ENCODE assay signal across 8 cellular contexts in genomic region chr1:91021686-91022517, GRCh38. TPM values are rescaled to one million over a fixed set of nuclear protein-coding genes. Genes with fewer than 3 reads are reported as not detected.
DNase-seq lines count a peak whose midpoint lies in the region; ATAC-seq and TF ChIP-seq lines count a peak whose summit lies in the region.

Gene ZNF644, minus strand, starts transcription at chr1:91022035. Its CDS starts 39,682 bp downstream, at chr1:90982353.

- H3K18ac ChIP-seq in IMR-90 (ENCODE audit: low read depth, low read length), result peak within 1 kb of the TSS; percentile 57

- H3K56ac ChIP-seq in IMR-90 (ENCODE audit: extremely low read depth, insufficient read depth, low read length), result peak within 1 kb of the TSS; percentile 92

- peak within 1 kb of the TSS; percentile 91 for H2BK5ac ChIP-seq in IMR-90 (ENCODE audit: low read depth, low read length, poor library complexity, severe bottlenecking)

- H3K14ac ChIP-seq in IMR-90 (replicated peaks; ENCODE audit: low read depth, low read length), result peak within 1 kb of the TSS; percentile 97

- peak within 1 kb of the TSS; percentile 85; the same call in 2 of the 3 replicates for H2BK15ac ChIP-seq in IMR-90 (ENCODE audit: low read depth, low read length)

- TF ChIP-seq POLR2A in IMR-90 (IDR thresholded peaks at IDR 0.05; ENCODE audit: low read depth, low read length), result peak; percentile 91

- DNase-seq in DMS153 (lab: John Stamatoyannopoulos, UW), result peak; percentile 93
- DNase-seq in IMR-90, result peak; percentile 84
- DNase-seq in OCI-M2 (lab: John Stamatoyannopoulos, UW; ENCODE audit: unreplicated experiment), result peak; percentile 45
- DNase-seq in activated T-cell treated with anti-CD3 and anti-CD28 coated beads for 4 hours, result peak; percentile 81
- peak; percentile 73 for DNase-seq in epithelial cell of prostate (ENCODE audit: low read depth, low spot score)
- DNase-seq in mucosa of descending colon, result peak; percentile 89 to 93 (median 93)
- DNase-seq in stimulated activated CD8-positive, alpha-beta memory T cell treated with anti-CD3 and anti-CD28 coated beads, Interleukin-4, amount 100 ng/mL, for 24 hours (ENCODE audit: low read depth), result peak; percentile 84

- no peaks in the 10 kb centered on the region for H3K9me1 ChIP-seq in IMR-90 (ENCODE audit: insufficient read depth, low read length)

- H4K8ac ChIP-seq in IMR-90 (ENCODE audit: low read depth in 2 of 2, low read length in 2 of 2), result peak within 1 kb of the TSS; percentile 90 to 97

- H2AK9ac ChIP-seq in IMR-90 (replicated peaks; ENCODE audit: low read depth, low read length, poor library complexity), result peak within 1 kb of the TSS; percentile 97

- no peak for TF ChIP-seq RAD21 in IMR-90 (IDR thresholded peaks at IDR 0.05; ENCODE audit: low read length)

- POLR2A ChIA-PET in IMR-90 (lab: Charles Lee; ENCODE audit: unreplicated experiment), result interaction anchor here (1.0 kb wide), 1 partner anchor 9 kb away, joined by 3 read pairs; no protein-coding TSS in a partner anchor

- no peak for TF ChIP-seq CTCF in IMR-90 (conservative IDR thresholded peaks at IDR 0.05; ENCODE audit: low read depth, low read length)
- TF ChIP-seq CTCF in mucosa of descending colon (IDR thresholded peaks at IDR 0.05), result no peak

- peaks cover 0 to 27% of the 10 kb centered on the region in 2 experiments; a peak in 3 of 4 replicates for H3K79me1 ChIP-seq in IMR-90 (ENCODE audit: low read depth in 1 of 2, low read length in 2 of 2)

- peak within 1 kb of the TSS; percentile 94 for H3K4me2 ChIP-seq in IMR-90 (ENCODE audit: low read depth, low read length)

- BruUV-seq in IMR-90 (replicated peaks; lab: Mats Ljungman, UMichigan), result no TSS peak

- peak within 1 kb of the TSS; percentile 83 for H2BK20ac ChIP-seq in IMR-90 (ENCODE audit: low read depth, low read length)

- WGBS in IMR-90 (ENCODE audit: extremely low coverage in 2 of 2, insufficient read length in 1 of 2), 2 experiments, result 0% methylated on average over 36 of the region's 70 CpGs; no CpG with 5 or more reads in 1 of the 2 experiments

- H3K9me3 ChIP-seq in IMR-90 (ENCODE audit: control insufficient read depth, insufficient read depth, low read length) (no peaks in the 10 kb centered on the region), mucosa of descending colon (no peaks in the 10 kb centered on the region)

- H3K27me3 ChIP-seq in IMR-90 (ENCODE audit: control insufficient read depth, insufficient read depth, low read length), result no peaks in the 10 kb centered on the region

- ATAC-seq in GM21529 (IDR thresholded peaks at IDR 0.05; ENCODE audit: unreplicated experiment) (peak; percentile 80), IMR-90 (ENCODE audit: low read depth) (peak; percentile 86), mucosa of descending colon (peak; percentile 92)

- H3K27ac ChIP-seq in IMR-90 (ENCODE audit: insufficient read depth, low read length) (peak within 1 kb of the TSS; percentile 87), epithelial cell of prostate (peak within 1 kb of the TSS; percentile 95)

- intact Hi-C loops in IMR-90 (cut with micrococcal nuclease), result loop anchor here (5.0 kb wide), 3 partner anchors 95 to 170 kb away; no protein-coding TSS in a partner anchor
- intact Hi-C loops in mucosa of descending colon (cut with DNase I, micrococcal nuclease), result no loop called here

- peak within 1 kb of the TSS; percentile 65 for H3K4me3 ChIP-seq in IMR-90 (ENCODE audit: insufficient read depth, low read depth, low read length)
- peak within 1 kb of the TSS; percentile 68 for H3K4me3 ChIP-seq in mucosa of descending colon

- H4K20me1 ChIP-seq in IMR-90 (ENCODE audit: insufficient read depth, low read length), result peaks cover 19% of the 10 kb centered on the region

- H3K4ac ChIP-seq in IMR-90 (ENCODE audit: low read depth, low read length), result peak within 1 kb of the TSS; percentile 95

- no peaks in the 10 kb centered on the region for H3K4me1 ChIP-seq in IMR-90 (ENCODE audit: control insufficient read depth, insufficient read depth, low read length)
- H3K4me1 ChIP-seq in mucosa of descending colon (ENCODE audit: low read depth), result peaks cover 28% of the 10 kb centered on the region

- H4K5ac ChIP-seq in IMR-90 (ENCODE audit: low read depth, low read length), result peak within 1 kb of the TSS; percentile 77

- no peaks in the 10 kb centered on the region for H3K36me3 ChIP-seq in IMR-90 (ENCODE audit: control insufficient read depth, insufficient read depth, low read length)
- H3K36me3 ChIP-seq in mucosa of descending colon (ENCODE audit: low read depth), result no peaks in the 10 kb centered on the region

- peak within 1 kb of the TSS; percentile 87 for H3K9ac ChIP-seq in IMR-90 (ENCODE audit: low read depth, low read length)

- dilution Hi-C loops in IMR-90 (cut with HindIII; ENCODE audit: low sequenced_read_pairs, unreplicated experiment), result no loop called here

- H4K91ac ChIP-seq in IMR-90 (ENCODE audit: insufficient read depth, low read depth, low read length), result peak within 1 kb of the TSS; percentile 87

- in situ Hi-C loops in IMR-90 (cut with MboI; ENCODE audit: low sequenced_read_pairs), result no loop called here

- H2BK120ac ChIP-seq in IMR-90 (ENCODE audit: low read depth, low read length), result peak within 1 kb of the TSS; percentile 92

- H3K23ac ChIP-seq in IMR-90 (ENCODE audit: low read depth, low read length), result peak within 1 kb of the TSS; percentile 93

- peak within 1 kb of the TSS; percentile 55 for H2AK5ac ChIP-seq in IMR-90 (ENCODE audit: low read depth, low read length)

- CTCF ChIA-PET in IMR-90 (lab: Yijun Ruan, JAX), result no interaction called here

- peak within 1 kb of the TSS; percentile 99 for H2AFZ ChIP-seq in IMR-90 (replicated peaks; ENCODE audit: low read length, poor library complexity)

TF ChIP-seq in IMR-90, 13 proteins besides CTCF, POLR2A, EP300 and RAD21:
- TF ChIP-seq ELK1 (IDR thresholded peaks at IDR 0.05; ENCODE audit: borderline replicate concordance, low read depth, low read length), result no peak
- peak; percentile 21 for TF ChIP-seq USF2 (IDR thresholded peaks at IDR 0.05; ENCODE audit: low read depth, low read length)
- TF ChIP-seq FOS (IDR thresholded peaks at IDR 0.05; ENCODE audit: low read depth, low read length), result 0 out of 2 replicates have a peak, but pooled peaks have one; percentile 6
- TF ChIP-seq RFX5 (IDR thresholded peaks at IDR 0.05; ENCODE audit: low read depth, low read length), result no peak
- TF ChIP-seq MAZ (IDR thresholded peaks at IDR 0.05; ENCODE audit: borderline replicate concordance, low read depth, low read length), result peak; percentile 89; the same call in 1 of the 2 replicates
- no peak for TF ChIP-seq MAFK (IDR thresholded peaks at IDR 0.05; ENCODE audit: low read depth, low read length)
- no peak for TF ChIP-seq SMC3 (IDR thresholded peaks at IDR 0.05; ENCODE audit: low read depth, low read length)
- no peak for TF ChIP-seq NFE2L2 (IDR thresholded peaks at IDR 0.05; ENCODE audit: low read depth, low read length)
- TF ChIP-seq MXI1 (IDR thresholded peaks at IDR 0.05; ENCODE audit: borderline replicate concordance, low read depth, low read length), result peak; percentile 74; the same call in 1 of the 2 replicates
- TF ChIP-seq CHD1 (IDR thresholded peaks at IDR 0.05; ENCODE audit: low read depth, low read length), result no peak
- peak; percentile 40; the same call in 1 of the 2 replicates for TF ChIP-seq BHLHE40 (IDR thresholded peaks at IDR 0.05; ENCODE audit: low read depth, low read length)
- TF ChIP-seq CEBPB (IDR thresholded peaks at IDR 0.05; ENCODE audit: low read depth, low read length), result no peak
- TF ChIP-seq RCOR1 (IDR thresholded peaks at IDR 0.05; ENCODE audit: insufficient replicate concordance, low read length), result no peak

RNA-seq across cellular contexts. Expression of gene ZNF644, which starts in this region (rescaled TPM):
- total RNA-seq in IMR-90 (2012; rRNA removed), result 45.3 and 66.7 TPM in 2 replicates
- 7.1 and 9.0 TPM in 2 replicates for polyA plus RNA-seq in IMR-90 (2012; rRNA removed)
- polyA plus RNA-seq in IMR-90 (2012; cell fraction: cytosol; rRNA removed), result 1.1 and 1.3 TPM in 2 replicates
- 0.84 and 18.8 TPM in 2 replicates for polyA plus RNA-seq in IMR-90 (2012; cell fraction: nucleus; rRNA removed; ENCODE audit: low replicate concordance)
- 10 to 100 TPM; 53.7 to 74.2 (median 61.3) TPM for total RNA-seq in mucosa of descending colon

Comparison
In these comparisons a context has a peak if more than half of its experiments do, and no peak if none do; other contexts are left out.
1. Peak in every context shown above with its lines: DNase-seq, ATAC-seq, H3K4me3 ChIP-seq and H3K27ac ChIP-seq.